8 cellular contexts compared by ENCODE assay signal in the genomic region with DNA sequence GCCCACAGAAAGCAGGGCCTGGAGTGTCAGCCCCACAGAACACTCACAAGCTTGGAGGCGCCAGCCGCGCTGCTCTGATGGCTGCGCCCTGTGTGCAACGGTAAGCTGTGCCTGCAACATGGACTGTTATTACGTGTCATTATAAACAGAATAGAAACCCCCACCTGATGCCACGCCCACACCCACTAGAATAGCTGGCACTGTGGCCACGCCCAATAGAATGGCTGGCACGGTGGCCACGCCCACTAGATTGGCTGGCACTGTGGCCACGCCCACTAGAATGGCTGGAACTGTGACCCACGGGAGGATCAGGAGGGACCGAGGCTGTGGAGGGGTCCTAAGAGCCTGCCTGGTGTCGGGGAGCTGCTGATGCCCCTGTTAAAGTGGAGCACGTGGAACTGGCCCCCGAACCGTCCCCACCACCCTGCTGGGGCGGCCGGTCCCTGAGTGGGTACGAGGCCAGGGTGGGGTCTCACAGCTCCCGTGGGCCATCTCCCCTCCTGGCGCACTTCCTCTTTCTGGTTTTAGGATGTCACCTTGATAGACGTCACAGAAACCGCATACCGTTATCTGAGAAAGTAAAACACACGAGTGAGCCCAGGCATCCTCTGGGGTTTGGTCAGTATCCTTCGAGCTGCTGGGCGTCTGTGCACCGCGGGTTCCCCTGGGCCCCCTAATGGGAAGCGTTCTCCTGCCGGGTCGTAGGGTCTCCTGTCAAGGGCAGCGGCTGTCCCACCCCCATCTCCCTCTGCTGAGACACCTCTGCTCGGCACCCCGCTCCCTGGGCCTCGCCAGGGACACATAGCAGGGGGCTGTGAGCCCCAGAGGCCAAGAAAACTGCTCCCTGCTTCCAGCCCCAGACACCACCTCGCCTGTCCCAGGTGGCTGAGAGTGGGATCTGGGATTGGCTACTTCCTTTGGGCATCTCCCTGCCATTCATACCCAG. TPM values are rescaled to one million over a fixed set of nuclear protein-coding genes. Genes with fewer than 3 reads are reported as not detected.
DNase-seq lines count a peak whose midpoint lies in the region; ATAC-seq and TF ChIP-seq lines count a peak whose summit lies in the region.

No MANE protein-coding gene starts in this region.

- no peaks in the 10 kb centered on the region for H3K36me3 ChIP-seq in OCI-LY1 (ENCODE audit: insufficient read depth, low read length)

- TF ChIP-seq CTCF in OCI-LY1 (IDR thresholded peaks at IDR 0.05; ENCODE audit: low read length) = no peak

- peak overlapping the region; percentile 55 for H3K4me3 Mint-ChIP-seq in activated T-helper 17 cell treated with anti-CD3 and anti-CD28 coated beads, Interleukin-2, amount 50 U/mL, for 72 hours

- H3K9ac ChIP-seq in OCI-LY1 (ENCODE audit: low read length) = no peak overlapping the region

- no peaks in the 10 kb centered on the region for H3K36me3 Mint-ChIP-seq in activated T-helper 17 cell treated with anti-CD3 and anti-CD28 coated beads, Interleukin-2, amount 50 U/mL, for 72 hours (ENCODE audit: low read depth)

- H3K27me3 Mint-ChIP-seq in activated T-helper 17 cell treated with anti-CD3 and anti-CD28 coated beads, Interleukin-2, amount 50 U/mL, for 72 hours = peaks cover 22% of the 10 kb centered on the region

- peak overlapping the region; percentile 55 for H3K4me2 ChIP-seq in OCI-LY1 (ENCODE audit: low read length)

- no peaks in the 10 kb centered on the region for H3K4me1 Mint-ChIP-seq in activated T-helper 17 cell treated with anti-CD3 and anti-CD28 coated beads, Interleukin-2, amount 50 U/mL, for 72 hours

- H4K20me1 ChIP-seq in OCI-LY1 (ENCODE audit: insufficient read depth, low read length) = no peaks in the 10 kb centered on the region

- no peaks in the 10 kb centered on the region for H3K9me3 ChIP-seq in OCI-LY1 (ENCODE audit: low read length)

- no peak overlapping the region for H2AFZ ChIP-seq in OCI-LY1 (ENCODE audit: low read length)

- DNase-seq in stimulated activated CD4-positive, alpha-beta T cell treated with anti-CD3 and anti-CD28 coated beads, TNF-alpha, amount 100 ng/mL, for 48 hours (ENCODE audit: low read depth in 3 of 3) = peak; percentile 50 to 64 (median 62)
- DNase-seq in NCI-H226 (no peak), hepatic stellate cell (ENCODE audit: low spot score) (no peak), NCI-H128 (lab: John Stamatoyannopoulos, UW; ENCODE audit: unreplicated experiment) (no peak)

- H3K27ac ChIP-seq in OCI-LY1 (ENCODE audit: low read depth, low read length, poor library complexity, severe bottlenecking) = no peak overlapping the region

- H3K79me2 ChIP-seq in OCI-LY1 (ENCODE audit: insufficient read depth, low read length) = no peaks in the 10 kb centered on the region

- H3K4me1 ChIP-seq in OCI-LY1 (ENCODE audit: insufficient read depth, low read length, severe bottlenecking) = peaks cover 12% of the 10 kb centered on the region

- no peaks in the 10 kb centered on the region for H3F3A ChIP-seq in OCI-LY1 (ENCODE audit: insufficient read depth, low read length)

- peak overlapping the region; percentile 23 for H3K4me3 ChIP-seq in OCI-LY1 (ENCODE audit: low read depth, low read length, poor library complexity, severe bottlenecking)

- no peaks in the 10 kb centered on the region for H3K9me3 Mint-ChIP-seq in activated T-helper 17 cell treated with anti-CD3 and anti-CD28 coated beads, Interleukin-2, amount 50 U/mL, for 72 hours

- peak; percentile 48 for ATAC-seq in GM18858 (IDR thresholded peaks at IDR 0.05; ENCODE audit: unreplicated experiment)
- ATAC-seq in HG02885 (IDR thresholded peaks at IDR 0.05; ENCODE audit: poor library complexity, unreplicated experiment) = peak; percentile 57
- ATAC-seq in activated T-helper 17 cell treated with anti-CD3 and anti-CD28 coated beads, Interleukin-2, amount 50 U/mL, for 72 hours (replicated peaks) = peak; percentile 90

- H3K27ac Mint-ChIP-seq in activated T-helper 17 cell treated with anti-CD3 and anti-CD28 coated beads, Interleukin-2, amount 50 U/mL, for 72 hours = no peak overlapping the region

- peaks cover 11% of the 10 kb centered on the region; the same call in 1 of the 2 replicates for H3K27me3 ChIP-seq in OCI-LY1 (ENCODE audit: insufficient read depth, low read length)

- H3K9me2 ChIP-seq in OCI-LY1 (ENCODE audit: low read depth, low read length) = no peaks in the 10 kb centered on the region

RNA-seq across cellular contexts. Expression of gene SLC17A9, which starts 25.4 kb away (rescaled TPM):
- total RNA-seq in activated T-helper 17 cell treated with anti-CD3 and anti-CD28 coated beads, Interleukin-2, amount 50 U/mL, for 72 hours = 1 to 10 TPM; 5.2 to 7.0 TPM

RNA-seq across cellular contexts. Expression of gene BHLHE23, which starts 28.9 kb away (rescaled TPM):
- total RNA-seq in activated T-helper 17 cell treated with anti-CD3 and anti-CD28 coated beads, Interleukin-2, amount 50 U/mL, for 72 hours = not detected

RNA-seq across cellular contexts. Expression of gene GID8, which starts 39.9 kb away (rescaled TPM):
- 10 to 100 TPM; 32.7 to 34.6 TPM for total RNA-seq in activated T-helper 17 cell treated with anti-CD3 and anti-CD28 coated beads, Interleukin-2, amount 50 U/mL, for 72 hours

RNA-seq across cellular contexts. Expression of gene DIDO1, which starts 51.6 kb away (rescaled TPM):
- total RNA-seq in activated T-helper 17 cell treated with anti-CD3 and anti-CD28 coated beads, Interleukin-2, amount 50 U/mL, for 72 hours = 10 to 100 TPM; 51.4 to 51.5 TPM

Comparison
In these comparisons a context has a peak if more than half of its experiments do, and no peak if none do; other contexts are left out.
1. DNase-seq: peak in stimulated activated CD4-positive, alpha-beta T cell treated with anti-CD3 and anti-CD28 coated beads, TNF-alpha, amount 100 ng/mL, for 48 hours (3 of 3); none in NCI-H226 (single experiment), hepatic stellate cell (single experiment) and NCI-H128 (single experiment).
2. Peak in every context shown above with its lines, with median percentiles within 50 percentile points of each other: ATAC-seq.